ENCODE assay signal across 8 cellular contexts in genomic region chr2:70069049-70069448, GRCh38. TPM values are rescaled to one million over a fixed set of nuclear protein-coding genes. Genes with fewer than 3 reads are reported as not detected.
DNase-seq lines count a peak whose midpoint lies in the region; ATAC-seq and TF ChIP-seq lines count a peak whose summit lies in the region.

No MANE protein-coding gene starts in this region.

- intact Hi-C loops in ovary (cut with DNase I): loop anchor here in 2 of 4 donors (5.0 to 10.0 kb wide), 2 partner anchors 144 to 152 kb away; partner anchors contain the start of gene MXD1 (in 1 of the 2)

- ATAC-seq in GM18519 (IDR thresholded peaks at IDR 0.05; ENCODE audit: low FRiP score, unreplicated experiment) (peak; percentile 48), HG02973 (IDR thresholded peaks at IDR 0.05; ENCODE audit: unreplicated experiment) (peak; percentile 80)

- TF ChIP-seq POLR2A in ovary (IDR thresholded peaks at IDR 0.05): no peak

- H3K9me3 ChIP-seq in ovary: no peaks in the 10 kb centered on the region

- no peak for TF ChIP-seq CTCF in ovary (IDR thresholded peaks at IDR 0.05)

- H3K4me3 ChIP-seq in ovary: no peak overlapping the region

- 77 to 88% (median 87%) methylated on average over 3 of the region's 3 CpGs for WGBS in ovary, 3 donors

- peaks cover 3% of the 10 kb centered on the region for H3K4me1 ChIP-seq in ovary (ENCODE audit: insufficient read depth)

- no peak overlapping the region for H3K27ac ChIP-seq in ovary

- DNase-seq in activated CD4-positive, alpha-beta T cell treated with anti-CD3 and anti-CD28 coated beads for 1 hour: peak; percentile 69
- peak; percentile 70 for DNase-seq in effector CD4-positive, alpha-beta T cell
- DNase-seq in stimulated activated CD4-positive, alpha-beta T cell treated with anti-CD3 and anti-CD28 coated beads, Interleukin-2, amount 100 ng/mL, for 48 hours: peak; percentile 61 to 66
- no peak for DNase-seq in dedifferentiated amniotic fluid mesenchymal stem cell (ENCODE audit: extremely low spot score)
- no peak for DNase-seq in cerebellum (ENCODE audit: low spot score)
- DNase-seq in ovary: no peak

- TF ChIP-seq EP300 in ovary (IDR thresholded peaks at IDR 0.05): no peak

- no peaks in the 10 kb centered on the region for H3K36me3 ChIP-seq in ovary

- H3K27me3 ChIP-seq in ovary: no peaks in the 10 kb centered on the region

RNA-seq across cellular contexts. Expression of gene PCBP1, which starts 18.2 kb away (rescaled TPM):
- total RNA-seq in cerebellum: 29.2 TPM
- 100 to 1,000 TPM in 6 of 7 donors, 10 to 100 TPM in 1; 77.1 to 302 (median 267) TPM for total RNA-seq in ovary
- 100 to 1,000 TPM; 207 to 272 TPM for polyA plus RNA-seq in ovary

Comparison
In these comparisons a context has a peak if more than half of its experiments do, and no peak if none do; other contexts are left out.
1. DNase-seq: peak in activated CD4-positive, alpha-beta T cell treated with anti-CD3 and anti-CD28 coated beads for 1 hour (single experiment), effector CD4-positive, alpha-beta T cell (single experiment) and stimulated activated CD4-positive, alpha-beta T cell treated with anti-CD3 and anti-CD28 coated beads, Interleukin-2, amount 100 ng/mL, for 48 hours (2 of 2); none in dedifferentiated amniotic fluid mesenchymal stem cell (single experiment), cerebellum (single experiment) and ovary (0 of 5).